ENCODE assay signal across 8 cellular contexts in genomic region chr4:101191302-101192098, GRCh38.
A peak's percentile ranks its signal among the peaks of the same experiment; 100 is the strongest.
DNase-seq lines count a peak whose midpoint lies in the region; ATAC-seq and TF ChIP-seq lines count a peak whose summit lies in the region.

No MANE protein-coding gene starts in this region.

- no peak overlapping the region for H3K4me3 ChIP-seq in BJ (ENCODE audit: low read depth, low read length)

- peak overlapping the region; percentile 77 for H3K27ac Mint-ChIP-seq in WTC11

- POLR2A ChIA-PET in BJ (lab: Charles Lee) = no interaction called here
- POLR2A ChIA-PET in WTC11 (lab: Charles Lee) = no interaction called here

- intact Hi-C loops in cardiac septum (cut with DNase I) = loop anchor here (2.0 to 10.0 kb wide), 2 partner anchors 155 to 453 kb away; partner anchors contain the start of gene PPP3CA

- H3K27me3 ChIP-seq in BJ (ENCODE audit: control insufficient read depth, insufficient read depth, low read length) = no peaks in the 10 kb centered on the region

- H3K36me3 Mint-ChIP-seq in WTC11 = peaks cover 2% of the 10 kb centered on the region; the same call in 1 of the 2 replicates
- H3K36me3 Mint-ChIP-seq in activated T-cell treated with anti-CD3 and anti-CD28 coated beads, Interleukin-2, amount 50 U/mL, for 4 hours (ENCODE audit: insufficient read depth) = peaks cover 10% of the 10 kb centered on the region

- no peaks in the 10 kb centered on the region for H3K36me3 ChIP-seq in BJ (ENCODE audit: control insufficient read depth, insufficient read depth, low read length)

- H3K4me3 Mint-ChIP-seq in WTC11 = no peak overlapping the region
- H3K4me3 Mint-ChIP-seq in activated T-cell treated with anti-CD3 and anti-CD28 coated beads, Interleukin-2, amount 50 U/mL, for 4 hours = no peak overlapping the region

- no peaks in the 10 kb centered on the region for H3K9me3 Mint-ChIP-seq in WTC11
- H3K9me3 Mint-ChIP-seq in activated T-cell treated with anti-CD3 and anti-CD28 coated beads, Interleukin-2, amount 50 U/mL, for 4 hours = no peaks in the 10 kb centered on the region

- no peaks in the 10 kb centered on the region for H3K27me3 Mint-ChIP-seq in WTC11 (ENCODE audit: low read depth)
- H3K27me3 Mint-ChIP-seq in activated T-cell treated with anti-CD3 and anti-CD28 coated beads, Interleukin-2, amount 50 U/mL, for 4 hours (ENCODE audit: low read depth) = no peaks in the 10 kb centered on the region

- no peak for TF ChIP-seq CTCF in BJ (IDR thresholded peaks at IDR 0.05; ENCODE audit: insufficient read depth, low read depth, low read length)
- no peak for TF ChIP-seq CTCF in WTC11 (IDR thresholded peaks at IDR 0.05)

- ATAC-seq in WTC11 = peak; percentile 97
- ATAC-seq in activated T-cell treated with anti-CD3 and anti-CD28 coated beads, Interleukin-2, amount 50 U/mL, for 4 hours = no peak

- peaks cover 39% of the 10 kb centered on the region for H3K4me1 Mint-ChIP-seq in WTC11
- peaks cover 24% of the 10 kb centered on the region for H3K4me1 Mint-ChIP-seq in activated T-cell treated with anti-CD3 and anti-CD28 coated beads, Interleukin-2, amount 50 U/mL, for 4 hours (ENCODE audit: low read depth)

- CTCF ChIA-PET in BJ (lab: Yijun Ruan, JAX) (no interaction called here), WTC11 (lab: Charles Lee) (interaction anchor here (0.7 kb wide), 1 partner anchor 1109 kb away, joined by 4 read pairs; no protein-coding TSS in a partner anchor)

- DNase-seq in BJ (ENCODE audit: low read depth) = peak; percentile 54
- DNase-seq in WTC11 (ENCODE audit: low spot score) = peak; percentile 28
- DNase-seq in cardiac septum (ENCODE audit: low spot score) = peak; percentile 84
- peak; percentile 81 for DNase-seq in pons (ENCODE audit: low spot score)
- no peak for DNase-seq in COLO829 (ENCODE audit: low spot score)
- DNase-seq in NCI-H1048 (lab: John Stamatoyannopoulos, UW) = no peak
- DNase-seq in activated T-cell treated with anti-CD3 and anti-CD28 coated beads, Interleukin-2, amount 50 U/mL, for 4 hours = no peak
- no peak for DNase-seq in SK-N-DZ (ENCODE audit: low spot score)

TF ChIP-seq in WTC11, 78 proteins besides CTCF, POLR2A, EP300 and RAD21:
- TF ChIP-seq ZNF138 (CRISPR knock-in tag; conservative IDR thresholded peaks at IDR 0.05) (no peak), GABPB1 (CRISPR knock-in tag; IDR thresholded peaks at IDR 0.05) (no peak), FOXP4 (CRISPR knock-in tag; IDR thresholded peaks at IDR 0.05) (no peak)

Comparison
In these comparisons a context has a peak if more than half of its experiments do, and no peak if none do; other contexts are left out.
1. DNase-seq: peak in BJ (single experiment), WTC11 (single experiment), cardiac septum (single experiment) and pons (single experiment); none in COLO829 (single experiment), NCI-H1048 (single experiment), activated T-cell treated with anti-CD3 and anti-CD28 coated beads, Interleukin-2, amount 50 U/mL, for 4 hours (single experiment) and SK-N-DZ (single experiment).